Comparison of ENCODE assay signal across 4 cellular contexts in genomic region chr22:42725606-42726355, GRCh38.
TF ChIP-seq lines count a peak whose summit lies in the region.

No MANE protein-coding gene starts in this region.

TF ChIP-seq in A549, 52 proteins besides CTCF, POLR2A, EP300 and RAD21:
- TF ChIP-seq EHF (CRISPR knock-in tag; IDR thresholded peaks at IDR 0.05): peak; percentile 43; the same call in 1 of the 2 replicates
- TF ChIP-seq ZC3H11A (IDR thresholded peaks at IDR 0.05): no peak
- TF ChIP-seq ZNF302 (CRISPR knock-in tag; IDR thresholded peaks at IDR 0.05): 0 out of 2 replicates have a peak, but pooled peaks have one; percentile 46
- TF ChIP-seq ZSCAN20 (CRISPR knock-in tag; IDR thresholded peaks at IDR 0.05): peak; percentile 78
- TF ChIP-seq POLR2AphosphoS2 (conservative IDR thresholded peaks at IDR 0.05; ENCODE audit: low read length): no peak
- TF ChIP-seq HOXB13 (CRISPR knock-in tag; IDR thresholded peaks at IDR 0.05; ENCODE audit: low read depth): peak; percentile 46; the same call in 1 of the 2 replicates
- TF ChIP-seq HEYL (CRISPR knock-in tag; IDR thresholded peaks at IDR 0.05): peak; percentile 83; the same call in 1 of the 2 replicates
- no peak for TF ChIP-seq EHMT2 (IDR thresholded peaks at IDR 0.05; ENCODE audit: low read depth)

TF ChIP-seq in IMR-90, 13 proteins besides CTCF, POLR2A, EP300 and RAD21:
- TF ChIP-seq, protein P1, sequence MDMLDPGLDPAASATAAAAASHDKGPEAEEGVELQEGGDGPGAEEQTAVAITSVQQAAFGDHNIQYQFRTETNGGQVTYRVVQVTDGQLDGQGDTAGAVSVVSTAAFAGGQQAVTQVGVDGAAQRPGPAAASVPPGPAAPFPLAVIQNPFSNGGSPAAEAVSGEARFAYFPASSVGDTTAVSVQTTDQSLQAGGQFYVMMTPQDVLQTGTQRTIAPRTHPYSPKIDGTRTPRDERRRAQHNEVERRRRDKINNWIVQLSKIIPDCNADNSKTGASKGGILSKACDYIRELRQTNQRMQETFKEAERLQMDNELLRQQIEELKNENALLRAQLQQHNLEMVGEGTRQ (IDR thresholded peaks at IDR 0.05; ENCODE audit: low read depth, low read length): no peak
- TF ChIP-seq MAZ (IDR thresholded peaks at IDR 0.05; ENCODE audit: borderline replicate concordance, low read depth, low read length): no peak

TF ChIP-seq in H1, 55 proteins besides CTCF, POLR2A, EP300 and RAD21:
- TF ChIP-seq TBP (IDR thresholded peaks at IDR 0.05; ENCODE audit: low read depth, low read length) (no peak), SP4 (IDR thresholded peaks at IDR 0.05; ENCODE audit: low read length) (no peak), YY1 (IDR thresholded peaks at IDR 0.05; ENCODE audit: low read depth, low read length) (no peak), RXRA (IDR thresholded peaks at IDR 0.05; ENCODE audit: insufficient read depth, low read depth, low read length) (no peak), SIN3A (conservative IDR thresholded peaks at IDR 0.05 in 1 of 2, IDR thresholded peaks at IDR 0.05 in 1 of 2; ENCODE audit: low read depth in 1 of 2, low read length in 2 of 2) (no peak), JUND (IDR thresholded peaks at IDR 0.05; ENCODE audit: low read length) (no peak), TEAD4 (IDR thresholded peaks at IDR 0.05; ENCODE audit: low read depth, low read length) (no peak), CBX8 (IDR thresholded peaks at IDR 0.05; ENCODE audit: borderline replicate concordance, low read depth, low read length) (no peak), RNF2 (IDR thresholded peaks at IDR 0.05; ENCODE audit: borderline replicate concordance, low read depth, low read length, missing control alignments, poor library complexity, severe bottlenecking) (no peak)

TF ChIP-seq in GM12891, 5 proteins besides CTCF, POLR2A, EP300 and RAD21:
- no peak for TF ChIP-seq POLR2AphosphoS5 (IDR thresholded peaks at IDR 0.05; ENCODE audit: low read depth, low read length)
- TF ChIP-seq PAX5 (IDR thresholded peaks at IDR 0.05; ENCODE audit: insufficient read depth, low read length, severe bottlenecking): no peak
- no peak for TF ChIP-seq POU2F2 (IDR thresholded peaks at IDR 0.05; ENCODE audit: low read depth, low read length)
